Comparison of ENCODE assay signal across 19 cellular contexts in genomic region chr6:26411751-26412150, GRCh38. TPM values are rescaled to one million over a fixed set of nuclear protein-coding genes. Genes with fewer than 3 reads are reported as not detected.
DNase-seq lines count a peak whose midpoint lies in the region; ATAC-seq and TF ChIP-seq lines count a peak whose summit lies in the region.
"Had no signal": no experiment of that assay in that cellular context is flagged by ENCODE, and none has a peak within 500 bp of the region (broad histone marks: within the 10 kb centered on the region; RNA-seq: fewer than 3 reads in every experiment).

No MANE protein-coding gene starts in this region.

- no peaks in the 10 kb centered on the region for H3K79me1 ChIP-seq in IMR-90 (ENCODE audit: low read depth in 1 of 2, low read length in 2 of 2)

- H3K4me3 ChIP-seq in IMR-90 (ENCODE audit: insufficient read depth, low read depth, low read length): no peak overlapping the region
- H3K4me3 ChIP-seq: HAP-1, tibial nerve had no signal

- no peak overlapping the region for H3K56ac ChIP-seq in IMR-90 (ENCODE audit: extremely low read depth, insufficient read depth, low read length)

- H2AFZ ChIP-seq in IMR-90 (replicated peaks; ENCODE audit: low read length, poor library complexity): peak overlapping the region; percentile 59

- dilution Hi-C loops in IMR-90 (cut with HindIII; ENCODE audit: low sequenced_read_pairs, unreplicated experiment): no loop called here

- TF ChIP-seq POLR2A in IMR-90 (IDR thresholded peaks at IDR 0.05; ENCODE audit: low read depth, low read length): no peak

- peaks cover 23% of the 10 kb centered on the region for H3K4me1 Mint-ChIP-seq in activated T-cell treated with anti-CD3 and anti-CD28 coated beads, Interleukin-2, amount 50 U/mL, for 24 hours (ENCODE audit: low read depth)
- H3K4me1 Mint-ChIP-seq in central memory CD8-positive, alpha-beta T cell: peaks cover 40% of the 10 kb centered on the region
- H3K4me1 Mint-ChIP-seq in naive thymus-derived CD8-positive, alpha-beta T cell: peaks cover 26 to 60% (median 37%) of the 10 kb centered on the region in 4 donors

- H3K27ac ChIP-seq in IMR-90 (ENCODE audit: insufficient read depth, low read length): no peak overlapping the region
- H3K27ac ChIP-seq: foreskin keratinocyte, tibial nerve had no signal

- H3K36me3 Mint-ChIP-seq in activated T-cell treated with anti-CD3 and anti-CD28 coated beads, Interleukin-2, amount 50 U/mL, for 24 hours (ENCODE audit: low read depth): peaks cover 80% of the 10 kb centered on the region
- H3K36me3 Mint-ChIP-seq in central memory CD8-positive, alpha-beta T cell (ENCODE audit: insufficient read depth): peaks cover 59% of the 10 kb centered on the region
- peaks cover 30 to 87% (median 49%) of the 10 kb centered on the region in 3 donors for H3K36me3 Mint-ChIP-seq in naive thymus-derived CD8-positive, alpha-beta T cell

- WGBS in IMR-90 (ENCODE audit: extremely low coverage in 2 of 2, insufficient read length in 1 of 2), 2 experiments: no CpG with 5 or more reads among the region's 3 CpGs

- intact Hi-C loops in IMR-90 (cut with micrococcal nuclease): no loop called here

- H4K8ac ChIP-seq in IMR-90 (ENCODE audit: low read depth in 2 of 2, low read length in 2 of 2): no peak overlapping the region

- BruUV-seq in IMR-90 (replicated peaks; lab: Mats Ljungman, UMichigan): no TSS peak

- H3K4ac ChIP-seq in IMR-90 (ENCODE audit: low read depth, low read length): no peak overlapping the region

- H4K91ac ChIP-seq in IMR-90 (ENCODE audit: insufficient read depth, low read depth, low read length): no peak overlapping the region

- H3K4me1 ChIP-seq in IMR-90 (ENCODE audit: control insufficient read depth, insufficient read depth, low read length): peaks cover 7% of the 10 kb centered on the region
- H3K4me1 ChIP-seq: foreskin keratinocyte, HAP-1 had no signal

- H3K14ac ChIP-seq in IMR-90 (replicated peaks; ENCODE audit: low read depth, low read length): no peak overlapping the region

- peaks cover 5% of the 10 kb centered on the region for H3K9me3 Mint-ChIP-seq in activated T-cell treated with anti-CD3 and anti-CD28 coated beads, Interleukin-2, amount 50 U/mL, for 24 hours
- no peaks in the 10 kb centered on the region for H3K9me3 Mint-ChIP-seq in central memory CD8-positive, alpha-beta T cell
- H3K9me3 Mint-ChIP-seq in naive thymus-derived CD8-positive, alpha-beta T cell: peaks cover 0 to 12% (median 0%) of the 10 kb centered on the region in 9 donors
- H3K9me3 Mint-ChIP-seq: CD4-positive, alpha-beta T cell had no signal

- no peaks in the 10 kb centered on the region for H3K27me3 ChIP-seq in IMR-90 (ENCODE audit: control insufficient read depth, insufficient read depth, low read length)
- H3K27me3 ChIP-seq: foreskin keratinocyte, tibial nerve had no signal

- H4K20me1 ChIP-seq in IMR-90 (ENCODE audit: insufficient read depth, low read length): no peaks in the 10 kb centered on the region

- H3K18ac ChIP-seq in IMR-90 (ENCODE audit: low read depth, low read length): no peak overlapping the region

- CTCF ChIA-PET in IMR-90 (lab: Yijun Ruan, JAX): interaction anchor here (1.1 kb wide), 1 partner anchor 70 kb away, joined by 4 read pairs; no protein-coding TSS in a partner anchor

- no peak overlapping the region for H2BK15ac ChIP-seq in IMR-90 (ENCODE audit: low read depth, low read length)

- TF ChIP-seq CTCF in IMR-90 (conservative IDR thresholded peaks at IDR 0.05; ENCODE audit: low read depth, low read length): 0 out of 2 replicates have a peak, but pooled peaks have one; percentile 24

- no peaks in the 10 kb centered on the region for H3K9me3 ChIP-seq in IMR-90 (ENCODE audit: control insufficient read depth, insufficient read depth, low read length)
- H3K9me3 ChIP-seq: HAP-1, tibial nerve had no signal

- H2AK5ac ChIP-seq in IMR-90 (ENCODE audit: low read depth, low read length): no peak overlapping the region

- no peak overlapping the region for H2BK120ac ChIP-seq in IMR-90 (ENCODE audit: low read depth, low read length)

- H3K23ac ChIP-seq in IMR-90 (ENCODE audit: low read depth, low read length): no peak overlapping the region

- no peak overlapping the region; the same call in 1 of the 2 replicates for H4K5ac ChIP-seq in IMR-90 (ENCODE audit: low read depth, low read length)

- no peaks in the 10 kb centered on the region for H3K27me3 Mint-ChIP-seq in activated T-cell treated with anti-CD3 and anti-CD28 coated beads, Interleukin-2, amount 50 U/mL, for 24 hours
- no peaks in the 10 kb centered on the region for H3K27me3 Mint-ChIP-seq in central memory CD8-positive, alpha-beta T cell
- H3K27me3 Mint-ChIP-seq in naive thymus-derived CD8-positive, alpha-beta T cell: no peaks in the 10 kb centered on the region
- H3K27me3 Mint-ChIP-seq: activated CD4-positive, alpha-beta T cell treated with anti-CD3 and anti-CD28 coated beads, Interleukin-2, amount 10 ng/mL, durations not matched to agents 7 days and 5 days; CD4-positive, alpha-beta T cell had no signal

- H2BK5ac ChIP-seq in IMR-90 (ENCODE audit: low read depth, low read length, poor library complexity, severe bottlenecking): no peak overlapping the region

- in situ Hi-C loops in IMR-90 (cut with MboI; ENCODE audit: low sequenced_read_pairs): no loop called here

- no peak overlapping the region for H3K9ac ChIP-seq in IMR-90 (ENCODE audit: low read depth, low read length)

- no peak for DNase-seq in activated T-cell treated with anti-CD3 and anti-CD28 coated beads, Interleukin-2, amount 50 U/mL, for 24 hours
- DNase-seq in activated T-cell treated with anti-CD3 and anti-CD28 coated beads, Interleukin-2, amount 50 U/mL, for 48 hours: no peak
- DNase-seq in IMR-90 (peak; percentile 36), superior temporal gyrus (ENCODE audit: extremely low spot score) (no peak), GM19238 (ENCODE audit: insufficient read length, low spot score) (no peak)
- DNase-seq in central memory CD8-positive, alpha-beta T cell (ENCODE audit: low spot score in 2 of 2): no peak
- DNase-seq in naive thymus-derived CD8-positive, alpha-beta T cell: no peak
- DNase-seq in effector CD4-positive, alpha-beta T cell: no peak
- DNase-seq: activated CD4-positive, alpha-beta T cell treated with anti-CD3 and anti-CD28 coated beads, Interleukin-2, amount 10 ng/mL, durations not matched to agents 7 days and 5 days; amygdala; CD4-positive, alpha-beta T cell; DMS79; foreskin keratinocyte; NCI-H2029 treated with DMSO at 0.1 percent for 48 hours; nucleus accumbens; right cardiac atrium; stimulated activated naive CD4-positive, alpha-beta T cell treated with Interleukin-2 at 50 U/mL for 16 hours had no signal

- H3K4me3 Mint-ChIP-seq in activated T-cell treated with anti-CD3 and anti-CD28 coated beads, Interleukin-2, amount 50 U/mL, for 24 hours: no peak overlapping the region
- no peak overlapping the region for H3K4me3 Mint-ChIP-seq in central memory CD8-positive, alpha-beta T cell
- H3K4me3 Mint-ChIP-seq in naive thymus-derived CD8-positive, alpha-beta T cell: no peak overlapping the region
- H3K4me3 Mint-ChIP-seq: activated CD4-positive, alpha-beta T cell treated with anti-CD3 and anti-CD28 coated beads, Interleukin-2, amount 10 ng/mL, durations not matched to agents 7 days and 5 days; CD4-positive, alpha-beta T cell had no signal

- POLR2A ChIA-PET in IMR-90 (lab: Charles Lee; ENCODE audit: unreplicated experiment): no interaction called here
- POLR2A ChIA-PET in naive thymus-derived CD8-positive, alpha-beta T cell (lab: Charles Lee): interaction anchor here (0.9 kb wide), 1 partner anchor 28 kb away, joined by 3 read pairs; no protein-coding TSS in a partner anchor

- peak; percentile 32; the same call in 1 of the 2 replicates for TF ChIP-seq RAD21 in IMR-90 (IDR thresholded peaks at IDR 0.05; ENCODE audit: low read length)

- H2AK9ac ChIP-seq in IMR-90 (replicated peaks; ENCODE audit: low read depth, low read length, poor library complexity): no peak overlapping the region

- no peak overlapping the region for H3K4me2 ChIP-seq in IMR-90 (ENCODE audit: low read depth, low read length)

- ATAC-seq in IMR-90 (ENCODE audit: low read depth): peak; percentile 71
- ATAC-seq in central memory CD8-positive, alpha-beta T cell (replicated peaks; ENCODE audit: extremely low read depth, poor library complexity, severe bottlenecking): no peak
- no peak for ATAC-seq in naive thymus-derived CD8-positive, alpha-beta T cell
- ATAC-seq: foreskin keratinocyte had no signal

- peaks cover 6% of the 10 kb centered on the region; the same call in 1 of the 2 replicates for H3K9me1 ChIP-seq in IMR-90 (ENCODE audit: insufficient read depth, low read length)

- H3K27ac Mint-ChIP-seq in activated T-cell treated with anti-CD3 and anti-CD28 coated beads, Interleukin-2, amount 50 U/mL, for 24 hours: peak overlapping the region; percentile 16
- peak overlapping the region; percentile 36 for H3K27ac Mint-ChIP-seq in central memory CD8-positive, alpha-beta T cell (ENCODE audit: low read depth)
- H3K27ac Mint-ChIP-seq in naive thymus-derived CD8-positive, alpha-beta T cell: peak overlapping the region in 9 of 10 donors; percentile 35 to 87 (median 80)
- H3K27ac Mint-ChIP-seq: activated CD4-positive, alpha-beta T cell treated with anti-CD3 and anti-CD28 coated beads, Interleukin-2, amount 10 ng/mL, durations not matched to agents 7 days and 5 days had no signal

- peaks cover 15% of the 10 kb centered on the region; the same call in 1 of the 2 replicates for H3K36me3 ChIP-seq in IMR-90 (ENCODE audit: control insufficient read depth, insufficient read depth, low read length)
- H3K36me3 ChIP-seq: HAP-1 had no signal

- H2BK20ac ChIP-seq in IMR-90 (ENCODE audit: low read depth, low read length): no peak overlapping the region

RNA-seq across cellular contexts. Expression of gene BTN3A1, which starts 9.7 kb away (rescaled TPM):
- total RNA-seq in IMR-90 (2012; rRNA removed): 15.3 and 16.5 TPM in 2 replicates
- polyA plus RNA-seq in IMR-90 (2012; rRNA removed): 9.8 and 14.4 TPM in 2 replicates
- 5.7 and 11.5 TPM in 2 replicates for polyA plus RNA-seq in IMR-90 (2012; cell fraction: cytosol; rRNA removed)
- polyA plus RNA-seq in IMR-90 (2012; cell fraction: nucleus; rRNA removed; ENCODE audit: low replicate concordance): 23.3 and 47.1 TPM in 2 replicates
- 100 to 1,000 TPM; 245 to 250 TPM for total RNA-seq in naive thymus-derived CD8-positive, alpha-beta T cell
- 10 to 100 TPM; 39.8 to 63.0 (median 47.3) TPM for polyA plus RNA-seq in naive thymus-derived CD8-positive, alpha-beta T cell

RNA-seq across cellular contexts. Expression of gene BTN3A3, which starts 28.6 kb away (rescaled TPM):
- 14.4 and 15.8 TPM in 2 replicates for total RNA-seq in IMR-90 (2012; rRNA removed)
- polyA plus RNA-seq in IMR-90 (2012; rRNA removed): 12.4 and 14.8 TPM in 2 replicates
- polyA plus RNA-seq in IMR-90 (2012; cell fraction: cytosol; rRNA removed): 6.3 and 10.8 TPM in 2 replicates
- polyA plus RNA-seq in IMR-90 (2012; cell fraction: nucleus; rRNA removed; ENCODE audit: low replicate concordance): 13.9 and 51.5 TPM in 2 replicates
- 100 to 1,000 TPM; 203 to 208 TPM for total RNA-seq in naive thymus-derived CD8-positive, alpha-beta T cell
- polyA plus RNA-seq in naive thymus-derived CD8-positive, alpha-beta T cell: 10 to 100 TPM; 65.0 to 80.2 (median 79.3) TPM

RNA-seq across cellular contexts. Expression of gene BTN2A2, which starts 28.8 kb away (rescaled TPM):
- total RNA-seq in IMR-90 (2012; rRNA removed): 10.6 and 12.5 TPM in 2 replicates
- 9.8 and 15.2 TPM in 2 replicates for polyA plus RNA-seq in IMR-90 (2012; rRNA removed)
- 4.9 and 6.3 TPM in 2 replicates for polyA plus RNA-seq in IMR-90 (2012; cell fraction: cytosol; rRNA removed)
- 27.6 and 53.1 TPM in 2 replicates for polyA plus RNA-seq in IMR-90 (2012; cell fraction: nucleus; rRNA removed; ENCODE audit: low replicate concordance)
- 10 to 100 TPM; 24.6 to 26.8 TPM for total RNA-seq in naive thymus-derived CD8-positive, alpha-beta T cell
- polyA plus RNA-seq in naive thymus-derived CD8-positive, alpha-beta T cell: 1 to 10 TPM; 2.3 to 5.8 (median 2.7) TPM

RNA-seq across cellular contexts. Expression of gene BTN2A1, which starts 46.0 kb away (rescaled TPM):
- 11.4 and 13.6 TPM in 2 replicates for total RNA-seq in IMR-90 (2012; rRNA removed)
- 37.9 and 40.2 TPM in 2 replicates for polyA plus RNA-seq in IMR-90 (2012; rRNA removed)
- polyA plus RNA-seq in IMR-90 (2012; cell fraction: cytosol; rRNA removed): 18.8 and 24.5 TPM in 2 replicates
- polyA plus RNA-seq in IMR-90 (2012; cell fraction: nucleus; rRNA removed; ENCODE audit: low replicate concordance): 44.0 and 69.0 TPM in 2 replicates
- total RNA-seq in naive thymus-derived CD8-positive, alpha-beta T cell: 10 to 100 TPM; 59.0 to 63.6 TPM
- 10 to 100 TPM in 2 of 3 donors, 1 to 10 TPM in 1; 9.6 to 13.7 (median 11.6) TPM for polyA plus RNA-seq in naive thymus-derived CD8-positive, alpha-beta T cell

RNA-seq across cellular contexts. Expression of gene BTN3A2, which starts 46.8 kb away (rescaled TPM):
- total RNA-seq in IMR-90 (2012; rRNA removed): 17.2 and 20.4 TPM in 2 replicates
- 14.8 and 15.7 TPM in 2 replicates for polyA plus RNA-seq in IMR-90 (2012; rRNA removed)
- polyA plus RNA-seq in IMR-90 (2012; cell fraction: cytosol; rRNA removed): 7.4 and 12.2 TPM in 2 replicates
- polyA plus RNA-seq in IMR-90 (2012; cell fraction: nucleus; rRNA removed; ENCODE audit: low replicate concordance): 9.8 and 25.8 TPM in 2 replicates
- total RNA-seq in naive thymus-derived CD8-positive, alpha-beta T cell: 100 to 1,000 TPM; 148 to 158 TPM
- polyA plus RNA-seq in naive thymus-derived CD8-positive, alpha-beta T cell: 100 to 1,000 TPM; 119 to 160 (median 151) TPM

Comparison
In these comparisons a context has a peak if more than half of its experiments do, and no peak if none do; other contexts are left out.
1. H3K27ac Mint-ChIP-seq: peak in every context shown above with its lines; median percentile 80 in naive thymus-derived CD8-positive, alpha-beta T cell; 36 in central memory CD8-positive, alpha-beta T cell; 16 in activated T-cell treated with anti-CD3 and anti-CD28 coated beads, Interleukin-2, amount 50 U/mL, for 24 hours.
2. RNA of gene BTN3A1, which starts 9.7 kb away (total RNA-seq): 245 to 250 TPM in naive thymus-derived CD8-positive, alpha-beta T cell; 15.3 to 16.5 TPM in IMR-90; every median in the first group is over 10 times any median in the second.
3. RNA of gene BTN3A3, which starts 28.6 kb away (total RNA-seq): 203 to 208 TPM in naive thymus-derived CD8-positive, alpha-beta T cell; 14.4 to 15.8 TPM in IMR-90; every median in the first group is over 10 times any median in the second.